In the genomic region with DNA sequence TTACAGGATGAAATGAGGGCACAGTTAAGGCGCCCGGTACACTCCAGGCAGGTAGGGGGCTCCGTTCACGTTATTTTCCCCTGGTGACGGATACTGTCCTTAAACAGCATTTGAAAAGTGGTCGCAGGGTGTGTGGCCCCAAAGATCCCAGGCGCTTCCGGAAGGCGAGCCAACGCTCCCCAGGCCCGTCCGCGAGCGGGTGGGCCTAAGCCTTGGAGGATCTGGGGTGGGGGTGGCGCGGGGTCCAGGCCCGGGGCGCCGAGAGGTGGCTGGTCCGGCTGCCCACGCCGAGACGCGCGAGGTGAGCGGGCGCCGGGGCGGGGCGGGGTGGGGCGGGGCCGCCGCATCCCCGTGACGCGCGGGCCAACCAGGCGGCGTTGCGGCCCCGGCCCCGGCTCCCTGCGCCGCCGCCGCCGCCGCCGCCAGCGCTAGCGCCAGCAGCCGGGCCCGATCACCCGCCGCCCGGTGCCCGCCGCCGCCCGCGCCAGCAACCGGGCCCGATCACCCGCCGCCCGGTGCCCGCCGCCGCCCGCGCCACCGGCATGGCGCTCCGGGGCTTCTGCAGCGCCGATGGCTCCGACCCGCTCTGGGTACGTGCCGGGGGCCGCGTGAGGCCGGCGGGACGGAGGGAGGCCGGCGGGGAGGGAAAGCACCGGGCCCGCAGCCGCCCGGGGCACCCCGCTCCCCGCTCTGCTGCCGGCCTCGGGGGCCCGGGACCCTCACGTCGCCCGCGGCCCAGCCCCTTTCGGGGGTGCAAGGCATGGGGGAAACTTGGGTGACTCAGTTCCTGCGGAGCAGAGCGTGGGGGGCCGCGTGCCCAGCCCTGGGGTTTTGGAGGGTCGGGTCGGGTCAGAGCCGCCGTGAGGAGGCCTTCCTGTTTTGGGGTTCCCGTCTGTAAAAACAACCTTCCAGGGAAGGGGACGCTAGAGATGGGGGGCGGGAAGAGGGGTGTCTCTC, we compare ENCODE assay signal across 1 cellular context.
TF ChIP-seq lines count a peak whose summit lies in the region.

A gene (plus strand): TSS at position 407 of the 957 bp plus-strand sequence. CDS start 136 bp downstream, at position 543.

TF ChIP-seq in K562, 482 proteins besides CTCF, POLR2A, EP300 and RAD21 (continued from another document):
- TF ChIP-seq, protein P1, sequence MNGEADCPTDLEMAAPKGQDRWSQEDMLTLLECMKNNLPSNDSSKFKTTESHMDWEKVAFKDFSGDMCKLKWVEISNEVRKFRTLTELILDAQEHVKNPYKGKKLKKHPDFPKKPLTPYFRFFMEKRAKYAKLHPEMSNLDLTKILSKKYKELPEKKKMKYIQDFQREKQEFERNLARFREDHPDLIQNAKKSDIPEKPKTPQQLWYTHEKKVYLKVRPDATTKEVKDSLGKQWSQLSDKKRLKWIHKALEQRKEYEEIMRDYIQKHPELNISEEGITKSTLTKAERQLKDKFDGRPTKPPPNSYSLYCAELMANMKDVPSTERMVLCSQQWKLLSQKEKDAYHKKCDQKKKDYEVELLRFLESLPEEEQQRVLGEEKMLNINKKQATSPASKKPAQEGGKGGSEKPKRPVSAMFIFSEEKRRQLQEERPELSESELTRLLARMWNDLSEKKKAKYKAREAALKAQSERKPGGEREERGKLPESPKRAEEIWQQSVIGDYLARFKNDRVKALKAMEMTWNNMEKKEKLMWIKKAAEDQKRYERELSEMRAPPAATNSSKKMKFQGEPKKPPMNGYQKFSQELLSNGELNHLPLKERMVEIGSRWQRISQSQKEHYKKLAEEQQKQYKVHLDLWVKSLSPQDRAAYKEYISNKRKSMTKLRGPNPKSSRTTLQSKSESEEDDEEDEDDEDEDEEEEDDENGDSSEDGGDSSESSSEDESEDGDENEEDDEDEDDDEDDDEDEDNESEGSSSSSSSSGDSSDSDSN (IDR thresholded peaks at IDR 0.05; ENCODE audit: borderline replicate concordance in 1 of 2, low read depth in 2 of 2, low read length in 2 of 2): 0 out of 4 replicates have a peak, but pooled peaks of 1 of the 2 experiments have one; percentile 41
- peak; percentile 70 for TF ChIP-seq POLR2G (IDR thresholded peaks at IDR 0.05; ENCODE audit: low read depth, low read length)
- peak; percentile 46 for TF ChIP-seq ZFX (CRISPR knock-in tag; IDR thresholded peaks at IDR 0.05)
- TF ChIP-seq GATAD2B (IDR thresholded peaks at IDR 0.05; ENCODE audit: borderline replicate concordance): peak; percentile 62
- TF ChIP-seq, protein P2, sequence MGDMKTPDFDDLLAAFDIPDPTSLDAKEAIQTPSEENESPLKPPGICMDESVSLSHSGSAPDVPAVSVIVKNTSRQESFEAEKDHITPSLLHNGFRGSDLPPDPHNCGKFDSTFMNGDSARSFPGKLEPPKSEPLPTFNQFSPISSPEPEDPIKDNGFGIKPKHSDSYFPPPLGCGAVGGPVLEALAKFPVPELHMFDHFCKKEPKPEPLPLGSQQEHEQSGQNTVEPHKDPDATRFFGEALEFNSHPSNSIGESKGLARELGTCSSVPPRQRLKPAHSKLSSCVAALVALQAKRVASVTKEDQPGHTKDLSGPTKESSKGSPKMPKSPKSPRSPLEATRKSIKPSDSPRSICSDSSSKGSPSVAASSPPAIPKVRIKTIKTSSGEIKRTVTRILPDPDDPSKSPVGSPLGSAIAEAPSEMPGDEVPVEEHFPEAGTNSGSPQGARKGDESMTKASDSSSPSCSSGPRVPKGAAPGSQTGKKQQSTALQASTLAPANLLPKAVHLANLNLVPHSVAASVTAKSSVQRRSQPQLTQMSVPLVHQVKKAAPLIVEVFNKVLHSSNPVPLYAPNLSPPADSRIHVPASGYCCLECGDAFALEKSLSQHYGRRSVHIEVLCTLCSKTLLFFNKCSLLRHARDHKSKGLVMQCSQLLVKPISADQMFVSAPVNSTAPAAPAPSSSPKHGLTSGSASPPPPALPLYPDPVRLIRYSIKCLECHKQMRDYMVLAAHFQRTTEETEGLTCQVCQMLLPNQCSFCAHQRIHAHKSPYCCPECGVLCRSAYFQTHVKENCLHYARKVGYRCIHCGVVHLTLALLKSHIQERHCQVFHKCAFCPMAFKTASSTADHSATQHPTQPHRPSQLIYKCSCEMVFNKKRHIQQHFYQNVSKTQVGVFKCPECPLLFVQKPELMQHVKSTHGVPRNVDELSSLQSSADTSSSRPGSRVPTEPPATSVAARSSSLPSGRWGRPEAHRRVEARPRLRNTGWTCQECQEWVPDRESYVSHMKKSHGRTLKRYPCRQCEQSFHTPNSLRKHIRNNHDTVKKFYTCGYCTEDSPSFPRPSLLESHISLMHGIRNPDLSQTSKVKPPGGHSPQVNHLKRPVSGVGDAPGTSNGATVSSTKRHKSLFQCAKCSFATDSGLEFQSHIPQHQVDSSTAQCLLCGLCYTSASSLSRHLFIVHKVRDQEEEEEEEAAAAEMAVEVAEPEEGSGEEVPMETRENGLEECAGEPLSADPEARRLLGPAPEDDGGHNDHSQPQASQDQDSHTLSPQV (IDR thresholded peaks at IDR 0.05): 0 out of 2 replicates have a peak, but pooled peaks have one; percentile 17
- TF ChIP-seq ZNF766 (CRISPR knock-in tag; conservative IDR thresholded peaks at IDR 0.05): 0 out of 2 replicates have a peak, but pooled peaks have one; percentile 29
- TF ChIP-seq SPI1 (IDR thresholded peaks at IDR 0.05; ENCODE audit: borderline replicate concordance, low read depth, low read length): peak; percentile 15; the same call in 1 of the 2 replicates
- 0 out of 2 replicates have a peak, but pooled peaks have one; percentile 33 for TF ChIP-seq STAG1 (CRISPR knock-in tag; IDR thresholded peaks at IDR 0.05; ENCODE audit: borderline replicate concordance)
- 0 out of 4 replicates have a peak, but pooled peaks of 1 of the 2 experiments have one; percentile 34 for TF ChIP-seq HDAC1 (IDR thresholded peaks at IDR 0.05)
- TF ChIP-seq, protein P3, sequence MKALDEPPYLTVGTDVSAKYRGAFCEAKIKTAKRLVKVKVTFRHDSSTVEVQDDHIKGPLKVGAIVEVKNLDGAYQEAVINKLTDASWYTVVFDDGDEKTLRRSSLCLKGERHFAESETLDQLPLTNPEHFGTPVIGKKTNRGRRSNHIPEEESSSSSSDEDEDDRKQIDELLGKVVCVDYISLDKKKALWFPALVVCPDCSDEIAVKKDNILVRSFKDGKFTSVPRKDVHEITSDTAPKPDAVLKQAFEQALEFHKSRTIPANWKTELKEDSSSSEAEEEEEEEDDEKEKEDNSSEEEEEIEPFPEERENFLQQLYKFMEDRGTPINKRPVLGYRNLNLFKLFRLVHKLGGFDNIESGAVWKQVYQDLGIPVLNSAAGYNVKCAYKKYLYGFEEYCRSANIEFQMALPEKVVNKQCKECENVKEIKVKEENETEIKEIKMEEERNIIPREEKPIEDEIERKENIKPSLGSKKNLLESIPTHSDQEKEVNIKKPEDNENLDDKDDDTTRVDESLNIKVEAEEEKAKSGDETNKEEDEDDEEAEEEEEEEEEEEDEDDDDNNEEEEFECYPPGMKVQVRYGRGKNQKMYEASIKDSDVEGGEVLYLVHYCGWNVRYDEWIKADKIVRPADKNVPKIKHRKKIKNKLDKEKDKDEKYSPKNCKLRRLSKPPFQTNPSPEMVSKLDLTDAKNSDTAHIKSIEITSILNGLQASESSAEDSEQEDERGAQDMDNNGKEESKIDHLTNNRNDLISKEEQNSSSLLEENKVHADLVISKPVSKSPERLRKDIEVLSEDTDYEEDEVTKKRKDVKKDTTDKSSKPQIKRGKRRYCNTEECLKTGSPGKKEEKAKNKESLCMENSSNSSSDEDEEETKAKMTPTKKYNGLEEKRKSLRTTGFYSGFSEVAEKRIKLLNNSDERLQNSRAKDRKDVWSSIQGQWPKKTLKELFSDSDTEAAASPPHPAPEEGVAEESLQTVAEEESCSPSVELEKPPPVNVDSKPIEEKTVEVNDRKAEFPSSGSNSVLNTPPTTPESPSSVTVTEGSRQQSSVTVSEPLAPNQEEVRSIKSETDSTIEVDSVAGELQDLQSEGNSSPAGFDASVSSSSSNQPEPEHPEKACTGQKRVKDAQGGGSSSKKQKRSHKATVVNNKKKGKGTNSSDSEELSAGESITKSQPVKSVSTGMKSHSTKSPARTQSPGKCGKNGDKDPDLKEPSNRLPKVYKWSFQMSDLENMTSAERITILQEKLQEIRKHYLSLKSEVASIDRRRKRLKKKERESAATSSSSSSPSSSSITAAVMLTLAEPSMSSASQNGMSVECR (CRISPR knock-in tag; IDR thresholded peaks at IDR 0.05): 0 out of 2 replicates have a peak, but pooled peaks have one; percentile 25
- TF ChIP-seq ERF (CRISPR knock-in tag; IDR thresholded peaks at IDR 0.05): no peak
- TF ChIP-seq BRCA1 (IDR thresholded peaks at IDR 0.05): no peak
- 0 out of 2 replicates have a peak, but pooled peaks have one; percentile 45 for TF ChIP-seq BRCA1 (CRISPR knock-in tag; IDR thresholded peaks at IDR 0.05)
- TF ChIP-seq TCF3 (CRISPR knock-in tag; IDR thresholded peaks at IDR 0.05): no peak
